22 cellular contexts compared by ENCODE assay signal in the genomic region with DNA sequence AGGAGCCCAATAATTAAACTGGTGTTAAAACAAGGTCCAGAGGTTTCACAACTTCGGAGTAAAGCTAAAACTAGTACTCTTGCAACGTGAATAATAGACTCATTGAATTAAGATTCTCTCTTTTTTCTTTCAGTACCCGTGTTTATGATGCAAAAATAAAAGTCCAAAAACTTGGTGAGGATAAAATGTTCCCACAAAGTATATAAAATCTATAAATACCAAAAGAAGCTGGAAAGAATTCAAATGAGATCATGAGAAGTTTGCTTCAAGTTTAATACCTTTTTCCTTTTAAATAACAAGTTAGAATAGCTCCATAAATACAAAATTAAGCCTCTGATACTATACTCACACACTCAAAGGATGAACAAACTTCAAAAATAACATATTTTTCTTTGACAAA. TPM values are rescaled to one million over a fixed set of nuclear protein-coding genes. Genes with fewer than 3 reads are reported as not detected.
A peak's percentile ranks its signal among the peaks of the same experiment; 100 is the strongest.
DNase-seq lines count a peak whose midpoint lies in the region; TF ChIP-seq lines count a peak whose summit lies in the region.
"Had no signal": no experiment of that assay in that cellular context is flagged by ENCODE, and none has a peak within 500 bp of the region (broad histone marks: within the 10 kb centered on the region; RNA-seq: fewer than 3 reads in every experiment).

No MANE protein-coding gene starts in this region.

- no peaks in the 10 kb centered on the region for H3K9me2 ChIP-seq in OCI-LY7 (ENCODE audit: insufficient read depth, low read length)

- H2BK5ac ChIP-seq in mesenchymal stem cell (ENCODE audit: low read depth, low read length, poor library complexity, severe bottlenecking) = no peak overlapping the region

- H3K27me3 ChIP-seq in mesenchymal stem cell (ENCODE audit: control insufficient read depth in 1 of 2, insufficient read depth in 1 of 2, low read length in 2 of 2) = no peaks in the 10 kb centered on the region
- H3K27me3 ChIP-seq in vagina = no peaks in the 10 kb centered on the region
- H3K27me3 ChIP-seq in mammary epithelial cell (ENCODE audit: insufficient read depth, low read length) = no peaks in the 10 kb centered on the region
- H3K27me3 ChIP-seq: BLaER1, MG63, Peyer's patch, SJCRH30 had no signal

- dilution Hi-C loops in mammary epithelial cell (cut with HindIII; ENCODE audit: low sequenced_read_pairs) = no loop called here

- H2AFZ ChIP-seq in OCI-LY7 (ENCODE audit: low read length) (no peak overlapping the region), mesenchymal stem cell (ENCODE audit: low read depth, low read length) (no peak overlapping the region), mammary epithelial cell (ENCODE audit: low read depth, low read length) (no peak overlapping the region)

- no peak overlapping the region for H3K23ac ChIP-seq in mesenchymal stem cell (ENCODE audit: low read length in 2 of 2)

- WGBS in mesenchymal stem cell = no CpG with 5 or more reads among the region's 3 CpGs
- WGBS in mammary epithelial cell (ENCODE audit: low coverage, missing lambda C conversion rate) = 56% methylated on average over 3 of the region's 3 CpGs

- H3K4ac ChIP-seq in mesenchymal stem cell (ENCODE audit: low read depth in 1 of 2, low read length in 2 of 2) = no peak overlapping the region

- no peak overlapping the region for H4K8ac ChIP-seq in mesenchymal stem cell (ENCODE audit: low read length)

- H4K20me1 ChIP-seq in OCI-LY7 (ENCODE audit: insufficient read depth, low read length) (no peaks in the 10 kb centered on the region), mammary epithelial cell (ENCODE audit: insufficient read depth, low read length) (no peaks in the 10 kb centered on the region)
- H4K20me1 ChIP-seq: BLaER1 had no signal

- no peak overlapping the region for H2BK15ac ChIP-seq in mesenchymal stem cell (ENCODE audit: low read depth, poor library complexity, severe bottlenecking)

- H4K91ac ChIP-seq in mesenchymal stem cell (ENCODE audit: low read length) = no peak overlapping the region

- H3K9ac ChIP-seq in mesenchymal stem cell (ENCODE audit: low read length) (peak overlapping the region; percentile 11), mammary epithelial cell (ENCODE audit: insufficient read depth, low read length) (no peak overlapping the region)
- H3K9ac ChIP-seq: BLaER1 had no signal

- BruUV-seq in OCI-LY7 (replicated peaks; lab: Mats Ljungman, UMichigan) = no TSS peak
- no TSS peak for BruUV-seq in mammary epithelial cell (replicated peaks; lab: Mats Ljungman, UMichigan)

- H3K4me3 ChIP-seq in OCI-LY7 (ENCODE audit: low read depth, low read length, poor library complexity, severe bottlenecking) (no peak overlapping the region), choroid plexus epithelial cell (ENCODE audit: low read depth, low read length) (no peak overlapping the region), mesenchymal stem cell (ENCODE audit: insufficient read depth in 1 of 2, low read depth in 1 of 2, low read length in 2 of 2) (no peak overlapping the region), vagina (no peak overlapping the region), mammary epithelial cell (replicated peaks in 1 of 3; ENCODE audit: insufficient read depth in 1 of 3, low read depth in 2 of 3, low read length in 3 of 3) (no peak overlapping the region)
- H3K4me3 ChIP-seq: BLaER1, K562, MG63, Peyer's patch, SJCRH30 had no signal

- no peak overlapping the region for H2BK12ac ChIP-seq in mesenchymal stem cell (ENCODE audit: low read length in 2 of 2)

- in situ Hi-C loops in mammary epithelial cell (cut with MboI; ENCODE audit: low sequenced_read_pairs in 2 of 2) = loop anchor here (10.0 to 25.0 kb wide), 2 partner anchors 200 to 202 kb away; no protein-coding TSS in a partner anchor

- TF ChIP-seq CTCF in OCI-LY7 (conservative IDR thresholded peaks at IDR 0.05; ENCODE audit: low read length) (no peak), choroid plexus epithelial cell (conservative IDR thresholded peaks at IDR 0.05; ENCODE audit: low read depth, low read length) (no peak), vagina (IDR thresholded peaks at IDR 0.05) (no peak), mammary epithelial cell (conservative IDR thresholded peaks at IDR 0.05 in 1 of 2, IDR thresholded peaks at IDR 0.05 in 1 of 2; ENCODE audit: extremely low read depth in 1 of 2, insufficient read depth in 1 of 2, low read depth in 1 of 2, low read length in 2 of 2) (no peak)

- H3K27ac ChIP-seq in OCI-LY7 (ENCODE audit: low read depth, low read length, poor library complexity, severe bottlenecking) (peak overlapping the region; percentile 99), mesenchymal stem cell (ENCODE audit: low read length, poor library complexity, severe bottlenecking) (peak overlapping the region; percentile 99), vagina (peak overlapping the region; percentile 75), mammary epithelial cell (ENCODE audit: insufficient read depth, low read depth, low read length) (no peak overlapping the region)
- H3K27ac ChIP-seq: Peyer's patch, SJCRH30 had no signal

- DNase-seq in OCI-LY7 (ENCODE audit: low spot score) (no peak), choroid plexus epithelial cell (ENCODE audit: low read depth) (peak; percentile 22), mesenchymal stem cell (no peak), vagina (ENCODE audit: extremely low spot score in 2 of 2) (no peak), mammary epithelial cell (no peak), NCI-H2196 (lab: John Stamatoyannopoulos, UW; ENCODE audit: unreplicated experiment) (no peak)
- DNase-seq in activated CD4-positive, CD25-positive, alpha-beta regulatory T cell treated with anti-CD3 and anti-CD28 coated beads, Interleukin-2, amount 50 U/mL, for 72 hours = no peak
- DNase-seq: CD4-positive, alpha-beta T cell; COR-L47; DMS79; H9; MG63; NCI-H1048; NCI-H1417 treated with DMSO at 0.1 percent for 48 hours; NCI-H187 treated with DMSO at 0.1 percent for 48 hours; NCI-H2107; NCI-H774; NK-92 treated with Interleukin-12 subunit alpha and Interleukin-12 subunit beta, amount 100 ng/mL, for 24 hours; Peyer's patch; SJCRH30 had no signal

- no peaks in the 10 kb centered on the region for H3K79me1 ChIP-seq in mesenchymal stem cell (replicated peaks; ENCODE audit: low read length, poor library complexity, severe bottlenecking)

- H2AK5ac ChIP-seq in mesenchymal stem cell (ENCODE audit: low read length, severe bottlenecking) = no peak overlapping the region

- H3K4me1 ChIP-seq in OCI-LY7 (ENCODE audit: insufficient read depth, low read length, poor library complexity, severe bottlenecking) = peaks cover 92% of the 10 kb centered on the region
- H3K4me1 ChIP-seq in mesenchymal stem cell (ENCODE audit: control insufficient read depth, insufficient read depth, low read depth, low read length) = peaks cover 3% of the 10 kb centered on the region
- peaks cover 32% of the 10 kb centered on the region for H3K4me1 ChIP-seq in vagina
- no peaks in the 10 kb centered on the region for H3K4me1 ChIP-seq in mammary epithelial cell (ENCODE audit: insufficient read depth, low read length)
- H3K4me1 ChIP-seq: Peyer's patch, SJCRH30 had no signal

- intact Hi-C loops in OCI-LY7 (cut with micrococcal nuclease; ENCODE audit: unreplicated experiment) (no loop called here), vagina (cut with DNase I) (no loop called here), mammary epithelial cell (cut with micrococcal nuclease) (no loop called here)

- POLR2A ChIA-PET in OCI-LY7 (lab: Charles Lee) = interaction anchor here (0.7 to 1.6 kb wide), 8 partner anchors 13 to 362 kb away, joined by 3 to 9 read pairs (median 4); no protein-coding TSS in a partner anchor

- peak overlapping the region; percentile 80 for H3K4me2 ChIP-seq in OCI-LY7 (ENCODE audit: low read length)
- H3K4me2 ChIP-seq in mesenchymal stem cell (ENCODE audit: low read length, poor library complexity, severe bottlenecking) = no peak overlapping the region
- H3K4me2 ChIP-seq in mammary epithelial cell (ENCODE audit: insufficient read depth, low read depth, low read length) = no peak overlapping the region

- H3K79me2 ChIP-seq in OCI-LY7 (ENCODE audit: insufficient read depth, low read depth, low read length) = no peaks in the 10 kb centered on the region
- no peaks in the 10 kb centered on the region for H3K79me2 ChIP-seq in mammary epithelial cell (ENCODE audit: insufficient read depth, low read length)

- CTCF ChIA-PET in OCI-LY7 (lab: Charles Lee; ENCODE audit: unreplicated experiment) = no interaction called here
- CTCF ChIA-PET in mammary epithelial cell (lab: Charles Lee; ENCODE audit: low non-redundant PET) = no interaction called here

- H3K14ac ChIP-seq in mesenchymal stem cell (ENCODE audit: low read length in 2 of 2) = no peak overlapping the region

- no peak for TF ChIP-seq POLR2A in vagina (IDR thresholded peaks at IDR 0.05)

- H3K9me3 ChIP-seq in OCI-LY7 (ENCODE audit: low read length) (peaks cover 16% of the 10 kb centered on the region; the same call in 1 of the 2 replicates), mesenchymal stem cell (ENCODE audit: control insufficient read depth, low read length) (peaks cover 5% of the 10 kb centered on the region), vagina (no peaks in the 10 kb centered on the region), mammary epithelial cell (replicated peaks; ENCODE audit: insufficient read depth, low read length) (no peaks in the 10 kb centered on the region)
- H3K9me3 ChIP-seq: MG63, Peyer's patch, SJCRH30 had no signal

- H3K36me3 ChIP-seq in OCI-LY7 (ENCODE audit: insufficient read depth, low read length) (peaks cover 50% of the 10 kb centered on the region), mesenchymal stem cell (ENCODE audit: control insufficient read depth in 1 of 2, insufficient read depth in 2 of 2, low read depth in 1 of 2, low read length in 2 of 2) (peaks cover under 1 to 14% of the 10 kb centered on the region in 2 experiments), vagina (no peaks in the 10 kb centered on the region), mammary epithelial cell (ENCODE audit: insufficient read depth, low read length) (peaks cover 8% of the 10 kb centered on the region)

- H3K18ac ChIP-seq in mesenchymal stem cell (ENCODE audit: low read depth in 1 of 2, low read length in 2 of 2) = no peak overlapping the region

- H2BK120ac ChIP-seq in mesenchymal stem cell (ENCODE audit: low read depth, low read length) = no peak overlapping the region

RNA-seq across cellular contexts. Expression of a gene that starts 34.0 kb away (rescaled TPM):
- 11.8 and 12.4 TPM in 2 replicates for total RNA-seq in OCI-LY7 (2014; rRNA removed; shearing (Covaris generic))
- total RNA-seq in OCI-LY7 (2022) (23.3 and 23.7 TPM in 2 replicates), vagina (11.5 TPM), mammary epithelial cell (10 to 100 TPM in 1 of 2 donors, 1 to 10 TPM in 1; 8.2 to 14.5 TPM)
- polyA plus RNA-seq in mesenchymal stem cell (2013, experiment 1 of 2) = 4.5 TPM
- polyA plus RNA-seq in mesenchymal stem cell (2013, experiment 2 of 2) = 4.5 TPM
- polyA plus RNA-seq in mammary epithelial cell = 6.1 TPM
- polyA minus RNA-seq in mammary epithelial cell = 2.6 TPM

RNA-seq across cellular contexts. Expression of a gene that starts 34.1 kb away (rescaled TPM):
- 73.0 and 91.1 TPM in 2 replicates for total RNA-seq in OCI-LY7 (2014; rRNA removed; shearing (Covaris generic))
- total RNA-seq in OCI-LY7 (2022) (105 and 115 TPM in 2 replicates), vagina (3.9 TPM), mammary epithelial cell (10 to 100 TPM in 1 of 2 donors, 1 to 10 TPM in 1; 1.7 to 29.8 TPM)
- 3.6 TPM for polyA plus RNA-seq in mesenchymal stem cell (2013, experiment 1 of 2)
- polyA plus RNA-seq in mesenchymal stem cell (2013, experiment 2 of 2) = 4.0 TPM
- 16.9 TPM for polyA plus RNA-seq in mammary epithelial cell
- polyA minus RNA-seq in mammary epithelial cell = 5.4 TPM
